Comparison of ENCODE assay signal across 9 cellular contexts in the genomic region with DNA sequence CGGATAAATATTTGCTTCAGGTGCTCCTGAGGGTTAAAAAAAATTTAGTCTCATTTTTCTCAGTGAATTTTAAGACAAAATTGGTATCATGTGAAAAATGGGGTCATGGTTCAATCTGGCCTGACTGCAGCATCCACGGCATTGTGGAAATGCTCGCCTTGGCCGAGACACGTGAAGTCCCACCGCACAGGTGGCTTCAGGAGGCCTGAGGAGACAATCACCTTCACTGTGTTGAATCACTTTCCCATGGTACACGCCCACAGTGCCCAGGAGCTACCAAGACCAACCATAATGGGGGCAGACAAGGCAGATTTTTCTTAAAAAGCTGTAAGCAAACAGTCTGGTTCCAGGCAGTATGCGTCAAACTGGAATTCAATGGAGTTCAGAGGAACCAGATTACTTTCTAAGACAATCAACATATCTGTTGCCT. TPM values are rescaled to one million over a fixed set of nuclear protein-coding genes. Genes with fewer than 3 reads are reported as not detected.
A peak's percentile ranks its signal among the peaks of the same experiment; 100 is the strongest.
DNase-seq lines count a peak whose midpoint lies in the region; ATAC-seq and TF ChIP-seq lines count a peak whose summit lies in the region.
"Had no signal": no experiment of that assay in that cellular context is flagged by ENCODE, and none has a peak within 500 bp of the region (broad histone marks: within the 10 kb centered on the region; RNA-seq: fewer than 3 reads in every experiment).

No MANE protein-coding gene starts in this region.

- H3F3A ChIP-seq in PC-3 (ENCODE audit: low read length, unreplicated experiment): no peaks in the 10 kb centered on the region

- peak overlapping the region; percentile 12; the same call in 1 of the 2 replicates for H3K4me2 ChIP-seq in PC-3 (ENCODE audit: low read length)
- H3K4me2 ChIP-seq in skeletal muscle satellite cell (ENCODE audit: low read length): peak overlapping the region; percentile 44

- intact Hi-C loops in PC-3 (cut with micrococcal nuclease): no loop called here
- intact Hi-C loops in left ventricle myocardium superior (cut with micrococcal nuclease): no loop called here
- intact Hi-C loops in CD4-positive, alpha-beta T cell (cut with DNase I, micrococcal nuclease): no loop called here

- no peaks in the 10 kb centered on the region for H3K9me2 ChIP-seq in PC-3 (replicated peaks; ENCODE audit: low read length)

- BruUV-seq in PC-3 (replicated peaks; lab: Mats Ljungman, UMichigan): no TSS peak

- DNase-seq in PC-3 (no peak), left ventricle myocardium superior (no peak), NCI-H1694 treated with DMSO at 0.1 percent for 48 hours (lab: John Stamatoyannopoulos, UW) (no peak)
- DNase-seq in CD4-positive, alpha-beta T cell: no peak
- no peak for DNase-seq in stimulated activated naive B cell treated with anti-CD40 and anti-IgM and Interleukin-4, amounts not matched to agents 10 μg/mL and 1 μg/mL and 100 μg/mL, for 72 hours

- H3K4me3 ChIP-seq in PC-3 (ENCODE audit: low read length) (no peak overlapping the region), skeletal muscle satellite cell (ENCODE audit: low read length) (no peak overlapping the region)

- no peaks in the 10 kb centered on the region for H3K79me2 ChIP-seq in PC-3 (ENCODE audit: low read length)

- 0 out of 2 replicates have a peak, but pooled peaks cover 3% of the 10 kb centered on the region for H4K20me1 ChIP-seq in PC-3 (ENCODE audit: low read length)

- H3K9ac ChIP-seq in PC-3 (ENCODE audit: low read length) (no peak overlapping the region), skeletal muscle satellite cell (ENCODE audit: low read depth, low read length) (peak overlapping the region; percentile 1)

- H3K27me3 Mint-ChIP-seq in CD4-positive, alpha-beta T cell: no peaks in the 10 kb centered on the region
- no peaks in the 10 kb centered on the region for H3K27me3 Mint-ChIP-seq in stimulated activated naive B cell treated with anti-CD40 and anti-IgM and Interleukin-4, amounts not matched to agents 10 μg/mL and 1 μg/mL and 100 μg/mL, for 72 hours
- H3K27me3 Mint-ChIP-seq: IgD-negative memory B cell had no signal

- H3K36me3 ChIP-seq in PC-3 (ENCODE audit: low read depth, low read length) (peaks cover 15% of the 10 kb centered on the region; the same call in 1 of the 2 replicates), skeletal muscle satellite cell (ENCODE audit: insufficient read depth, low read length) (peaks cover 27% of the 10 kb centered on the region)

- H3K4me3 Mint-ChIP-seq in CD4-positive, alpha-beta T cell: no peak overlapping the region
- no peak overlapping the region for H3K4me3 Mint-ChIP-seq in stimulated activated naive B cell treated with anti-CD40 and anti-IgM and Interleukin-4, amounts not matched to agents 10 μg/mL and 1 μg/mL and 100 μg/mL, for 72 hours
- H3K4me3 Mint-ChIP-seq: IgD-negative memory B cell had no signal

- no peaks in the 10 kb centered on the region for H3K9me3 Mint-ChIP-seq in CD4-positive, alpha-beta T cell
- no peaks in the 10 kb centered on the region for H3K9me3 Mint-ChIP-seq in stimulated activated naive B cell treated with anti-CD40 and anti-IgM and Interleukin-4, amounts not matched to agents 10 μg/mL and 1 μg/mL and 100 μg/mL, for 72 hours
- H3K9me3 Mint-ChIP-seq: IgD-negative memory B cell had no signal

- CTCF ChIA-PET in PC-3 (lab: Charles Lee): no interaction called here
- CTCF ChIA-PET in CD4-positive, alpha-beta T cell (lab: Charles Lee): interaction anchor here (1.5 to 2.0 kb wide), 2 partner anchors 166 to 169 kb away, joined by 3 to 4 read pairs; no protein-coding TSS in a partner anchor

- H3K27me3 ChIP-seq in PC-3 (ENCODE audit: low read length) (no peaks in the 10 kb centered on the region), skeletal muscle satellite cell (ENCODE audit: control insufficient read depth, insufficient read depth, low read length) (no peaks in the 10 kb centered on the region)
- no peaks in the 10 kb centered on the region for H3K27me3 ChIP-seq in CD4-positive, alpha-beta T cell (ENCODE audit: control insufficient read depth, insufficient read depth, low read length)

- H3K27ac Mint-ChIP-seq in CD4-positive, alpha-beta T cell: no peak overlapping the region
- no peak overlapping the region for H3K27ac Mint-ChIP-seq in stimulated activated naive B cell treated with anti-CD40 and anti-IgM and Interleukin-4, amounts not matched to agents 10 μg/mL and 1 μg/mL and 100 μg/mL, for 72 hours

- peaks cover 27% of the 10 kb centered on the region for H3K4me1 Mint-ChIP-seq in CD4-positive, alpha-beta T cell (ENCODE audit: low read depth)
- H3K4me1 Mint-ChIP-seq in stimulated activated naive B cell treated with anti-CD40 and anti-IgM and Interleukin-4, amounts not matched to agents 10 μg/mL and 1 μg/mL and 100 μg/mL, for 72 hours: peaks cover 14 to 37% of the 10 kb centered on the region in 2 donors

- no peak for ATAC-seq in PC-3
- ATAC-seq in left ventricle myocardium superior: peak; percentile 2
- no peak for ATAC-seq in GM19463 (IDR thresholded peaks at IDR 0.05; ENCODE audit: unreplicated experiment)
- no peak for ATAC-seq in CD4-positive, alpha-beta T cell (ENCODE audit: poor library complexity)
- no peak for ATAC-seq in stimulated activated naive B cell treated with anti-CD40 and anti-IgM and Interleukin-4, amounts not matched to agents 10 μg/mL and 1 μg/mL and 100 μg/mL, for 72 hours (replicated peaks)

- peak overlapping the region; percentile 91 for H3K27ac ChIP-seq in C4-2B
- H3K27ac ChIP-seq in PC-3 (ENCODE audit: low read length): peak overlapping the region; percentile 52
- no peak overlapping the region for H3K27ac ChIP-seq in CD4-positive, alpha-beta T cell (ENCODE audit: low read depth, low read length)

- H3K4me1 ChIP-seq in PC-3 (ENCODE audit: insufficient read depth, low read length) (peaks cover 38% of the 10 kb centered on the region), skeletal muscle satellite cell (ENCODE audit: control insufficient read depth, insufficient read depth, low read length) (peaks cover 50% of the 10 kb centered on the region)

- POLR2A ChIA-PET in PC-3 (lab: Charles Lee; ENCODE audit: unreplicated experiment): interaction anchor here (1.2 kb wide), 1 partner anchor 31 kb away, joined by 3 read pairs; no protein-coding TSS in a partner anchor
- POLR2A ChIA-PET in CD4-positive, alpha-beta T cell (lab: Charles Lee): interaction anchor here (1.1 kb wide), 1 partner anchor 11 kb away, joined by 3 read pairs; a partner anchor contains a TSS

- H3K9me3 ChIP-seq in PC-3 (ENCODE audit: low read length) (no peaks in the 10 kb centered on the region), skeletal muscle satellite cell (replicated peaks; ENCODE audit: low read length) (no peaks in the 10 kb centered on the region)
- no peaks in the 10 kb centered on the region for H3K9me3 ChIP-seq in CD4-positive, alpha-beta T cell (ENCODE audit: control insufficient read depth, low read length)

- peaks cover 44% of the 10 kb centered on the region for H3K36me3 Mint-ChIP-seq in CD4-positive, alpha-beta T cell (ENCODE audit: low read depth)
- peaks cover 20 to 41% of the 10 kb centered on the region in 2 donors for H3K36me3 Mint-ChIP-seq in stimulated activated naive B cell treated with anti-CD40 and anti-IgM and Interleukin-4, amounts not matched to agents 10 μg/mL and 1 μg/mL and 100 μg/mL, for 72 hours

- H2AFZ ChIP-seq in PC-3 (ENCODE audit: low read length): no peak overlapping the region

- TF ChIP-seq CTCF in C4-2B (conservative IDR thresholded peaks at IDR 0.05): no peak
- TF ChIP-seq CTCF in PC-3 (conservative IDR thresholded peaks at IDR 0.05; ENCODE audit: low read depth, low read length): no peak
- TF ChIP-seq CTCF in CD4-positive, alpha-beta T cell (IDR thresholded peaks at IDR 0.05): no peak

RNA-seq across cellular contexts. Expression of a gene that starts 11.0 kb away (rescaled TPM):
- total RNA-seq in PC-3 (2014; rRNA removed): 9.6 and 11.6 TPM in 2 replicates
- 9.7 TPM for total RNA-seq in left ventricle myocardium superior
- total RNA-seq in skeletal muscle satellite cell (2012; rRNA removed): 7.6 and 10.9 TPM in 2 replicates
- total RNA-seq in CD4-positive, alpha-beta T cell: 1 to 10 TPM; 5.3 to 8.4 TPM

RNA-seq across cellular contexts. Expression of a gene that starts 35.6 kb away (rescaled TPM):
- total RNA-seq in PC-3 (2014; rRNA removed): 13.8 and 28.1 TPM in 2 replicates
- 2.0 TPM for total RNA-seq in left ventricle myocardium superior
- total RNA-seq in skeletal muscle satellite cell (2012; rRNA removed): 4.6 and 4.8 TPM in 2 replicates
- total RNA-seq in CD4-positive, alpha-beta T cell: 1 to 10 TPM; 3.8 to 5.8 TPM
